27 cellular contexts compared by ENCODE assay signal in the genomic region with DNA sequence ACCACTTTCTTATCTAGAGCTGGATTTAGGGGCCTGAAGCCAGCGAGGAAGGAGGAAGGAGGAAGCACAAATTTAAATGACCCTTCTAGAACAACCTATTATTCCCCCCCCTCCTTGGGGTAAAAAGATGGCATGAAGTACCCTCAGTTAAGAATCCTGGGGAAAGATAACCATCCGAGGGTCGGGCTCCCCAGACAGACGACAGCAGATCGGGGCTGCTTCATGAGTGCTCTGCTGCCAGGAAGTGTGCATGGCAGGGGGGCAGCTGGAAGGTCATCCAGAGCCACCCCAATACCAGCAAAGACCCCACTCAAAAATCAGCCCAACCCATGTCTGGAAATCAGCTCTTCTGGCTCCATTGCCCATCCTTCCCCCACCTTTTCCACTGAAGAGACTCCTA.
"Had no signal": no experiment of that assay in that cellular context is flagged by ENCODE, and none has a peak within 500 bp of the region (broad histone marks: within the 10 kb centered on the region; RNA-seq: fewer than 3 reads in every experiment).

No MANE protein-coding gene starts in this region.

- H3K4me3 Mint-ChIP-seq: central memory CD8-positive, alpha-beta T cell; dendritic cell treated with granulocyte-macrophage colony-stimulating factor and Interleukin-4, amounts not matched to agents 40 ng/mL and 50 ng/mL, for 4 days; mesothelial cell of epicardium; naive thymus-derived CD4-positive, alpha-beta T cell; nephron; stimulated activated naive B cell treated with anti-CD40 and anti-IgM and Interleukin-4, amounts not matched to agents 10 μg/mL and 1 μg/mL and 100 μg/mL, for 72 hours; stimulated activated naive CD8-positive, alpha-beta T cell treated with anti-CD3 and anti-CD28 coated beads, Interleukin-15, Interleukin-2, amounts not matched to agents 100 ng/mL and 50 ng/mL, for 24 hours had no signal

- H3K9me3 ChIP-seq: colonic mucosa, esophagus muscularis mucosa, gastroesophageal sphincter, heart left ventricle, neutrophil, spleen, thoracic aorta, tibial nerve, upper lobe of left lung had no signal

- H3K36me3 Mint-ChIP-seq: mesothelial cell of epicardium; naive thymus-derived CD4-positive, alpha-beta T cell; stimulated activated naive B cell treated with anti-CD40 and anti-IgM and Interleukin-4, amounts not matched to agents 10 μg/mL and 1 μg/mL and 100 μg/mL, for 72 hours had no signal

- H3K27me3 ChIP-seq: colonic mucosa, foreskin keratinocyte, tibial nerve had no signal

- H3K4me1 ChIP-seq: colonic mucosa, foreskin keratinocyte had no signal

- ATAC-seq: foreskin keratinocyte; gastroesophageal sphincter; heart left ventricle; left ventricle myocardium superior; naive thymus-derived CD4-positive, alpha-beta T cell; stimulated activated naive B cell treated with anti-CD40 and anti-IgM and Interleukin-4, amounts not matched to agents 10 μg/mL and 1 μg/mL and 100 μg/mL, for 72 hours had no signal

- H3K9me3 Mint-ChIP-seq: central memory CD8-positive, alpha-beta T cell; dendritic cell treated with granulocyte-macrophage colony-stimulating factor and Interleukin-4, amounts not matched to agents 40 ng/mL and 50 ng/mL, for 4 days; mesothelial cell of epicardium; nephron; stimulated activated naive B cell treated with anti-CD40 and anti-IgM and Interleukin-4, amounts not matched to agents 10 μg/mL and 1 μg/mL and 100 μg/mL, for 72 hours; stimulated activated naive CD8-positive, alpha-beta T cell treated with anti-CD3 and anti-CD28 coated beads, Interleukin-15, Interleukin-2, amounts not matched to agents 100 ng/mL and 50 ng/mL, for 24 hours had no signal

- H3K27ac ChIP-seq: colonic mucosa, esophagus muscularis mucosa, foreskin keratinocyte, gastroesophageal sphincter, heart left ventricle, neutrophil, parathyroid adenoma, skin epidermis, spleen, thoracic aorta, tibial nerve, upper lobe of left lung had no signal

- H3K4me3 ChIP-seq: colonic mucosa, esophagus muscularis mucosa, gastroesophageal sphincter, heart left ventricle, skin epidermis, spleen, thoracic aorta, tibial nerve, upper lobe of left lung had no signal

- H3K27me3 Mint-ChIP-seq: central memory CD8-positive, alpha-beta T cell; progenitor cell of endocrine pancreas; stimulated activated naive B cell treated with anti-CD40 and anti-IgM and Interleukin-4, amounts not matched to agents 10 μg/mL and 1 μg/mL and 100 μg/mL, for 72 hours had no signal

- H2AFZ ChIP-seq: parathyroid adenoma had no signal

- H3K9ac ChIP-seq: parathyroid adenoma had no signal

- FAIRE-seq: endothelial cell of umbilical vein, islet of Langerhans, urothelium cell line had no signal

- H3K36me3 ChIP-seq: colonic mucosa, esophagus muscularis mucosa, gastroesophageal sphincter, heart left ventricle, neutrophil, spleen, thoracic aorta, tibial nerve, upper lobe of left lung had no signal

- H3K4me1 Mint-ChIP-seq: central memory CD8-positive, alpha-beta T cell; stimulated activated naive B cell treated with anti-CD40 and anti-IgM and Interleukin-4, amounts not matched to agents 10 μg/mL and 1 μg/mL and 100 μg/mL, for 72 hours had no signal

- H3K79me2 ChIP-seq: parathyroid adenoma had no signal

- H3K27ac Mint-ChIP-seq: dendritic cell treated with granulocyte-macrophage colony-stimulating factor and Interleukin-4, amounts not matched to agents 40 ng/mL and 50 ng/mL, for 4 days; mesothelial cell of epicardium; naive thymus-derived CD4-positive, alpha-beta T cell; progenitor cell of endocrine pancreas; stimulated activated naive B cell treated with anti-CD40 and anti-IgM and Interleukin-4, amounts not matched to agents 10 μg/mL and 1 μg/mL and 100 μg/mL, for 72 hours; stimulated activated naive CD8-positive, alpha-beta T cell treated with anti-CD3 and anti-CD28 coated beads, Interleukin-15, Interleukin-2, amounts not matched to agents 100 ng/mL and 50 ng/mL, for 24 hours had no signal

- DNase-seq: colonic mucosa; effector memory CD4-positive, alpha-beta T cell; foreskin keratinocyte; hippocampal formation; left ventricle myocardium superior; mesenchymal stem cell; naive thymus-derived CD4-positive, alpha-beta T cell; spleen; stimulated activated naive B cell treated with anti-CD40 and anti-IgM and Interleukin-4, amounts not matched to agents 10 μg/mL and 1 μg/mL and 100 μg/mL, for 72 hours had no signal
